ENCODE assay signal across 19 cellular contexts in the genomic region with DNA sequence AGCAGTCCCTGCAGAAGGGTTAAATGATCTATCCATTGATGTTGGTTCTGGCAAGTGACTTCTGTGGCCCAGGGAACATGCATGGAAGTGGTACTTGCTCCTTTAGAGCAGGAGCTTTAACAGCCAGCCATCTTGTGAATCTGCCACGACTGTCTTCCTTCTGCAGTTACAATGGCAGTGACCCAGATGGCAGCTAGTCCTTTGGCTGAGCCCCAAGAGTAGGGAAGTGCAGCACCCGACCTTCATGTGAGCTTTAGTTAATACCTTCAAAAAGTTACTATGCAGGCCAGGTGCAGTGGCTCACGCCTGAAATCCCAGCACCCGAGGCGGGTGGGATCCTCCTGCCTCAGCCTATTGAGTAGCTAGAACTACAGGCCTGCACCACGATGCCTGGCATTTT.
"Had no signal": no experiment of that assay in that cellular context is flagged by ENCODE, and none has a peak within 500 bp of the region (broad histone marks: within the 10 kb centered on the region; RNA-seq: fewer than 3 reads in every experiment).

No MANE protein-coding gene starts in this region.

- DNase-seq: dermis blood vessel endothelial cell; esophagus squamous epithelium; foreskin fibroblast; hippocampal formation; mesenchymal stem cell; naive B cell; occipital lobe; pancreas; spleen; stimulated activated CD4-positive, alpha-beta T cell treated with anti-CD3 and anti-CD28 coated beads, Interleukin-15, amount 100 ng/mL, for 24 hours; stimulated activated CD4-positive, alpha-beta T cell treated with anti-CD3 and anti-CD28 coated beads, Interleukin-1b, Interleukin-23, amount 100 ng/mL, for 48 hours; stimulated activated CD4-positive, alpha-beta T cell treated with anti-CD3 and anti-CD28 coated beads, Interleukin-4, amount 100 ng/mL, for 24 hours; tibial artery; upper lobe of left lung; uterus had no signal

- H3K27me3 ChIP-seq: esophagus squamous epithelium, pancreas, tibial artery, upper lobe of left lung, uterus had no signal

- ATAC-seq: left lobe of liver; pancreas; sciatic nerve; stimulated activated memory B cell treated with anti-CD40 and anti-IgM and Interleukin-4, amounts not matched to agents 10 μg/mL and 1 μg/mL and 100 μg/mL, for 72 hours had no signal

- H3K4me3 ChIP-seq: esophagus squamous epithelium, lung, pancreas, spleen, tibial artery, upper lobe of left lung, uterus had no signal

- H3K36me3 ChIP-seq: pancreas, spleen, upper lobe of left lung, uterus had no signal

- H3K9me3 ChIP-seq: esophagus squamous epithelium, pancreas, spleen, tibial artery, upper lobe of left lung, uterus had no signal

- H3K4me1 ChIP-seq: esophagus squamous epithelium, pancreas, spleen, tibial artery, upper lobe of left lung, uterus had no signal

- H3K27ac ChIP-seq: esophagus squamous epithelium, pancreas, spleen, tibial artery, upper lobe of left lung, uterus had no signal
